8 cellular contexts compared by ENCODE assay signal in the genomic region with DNA sequence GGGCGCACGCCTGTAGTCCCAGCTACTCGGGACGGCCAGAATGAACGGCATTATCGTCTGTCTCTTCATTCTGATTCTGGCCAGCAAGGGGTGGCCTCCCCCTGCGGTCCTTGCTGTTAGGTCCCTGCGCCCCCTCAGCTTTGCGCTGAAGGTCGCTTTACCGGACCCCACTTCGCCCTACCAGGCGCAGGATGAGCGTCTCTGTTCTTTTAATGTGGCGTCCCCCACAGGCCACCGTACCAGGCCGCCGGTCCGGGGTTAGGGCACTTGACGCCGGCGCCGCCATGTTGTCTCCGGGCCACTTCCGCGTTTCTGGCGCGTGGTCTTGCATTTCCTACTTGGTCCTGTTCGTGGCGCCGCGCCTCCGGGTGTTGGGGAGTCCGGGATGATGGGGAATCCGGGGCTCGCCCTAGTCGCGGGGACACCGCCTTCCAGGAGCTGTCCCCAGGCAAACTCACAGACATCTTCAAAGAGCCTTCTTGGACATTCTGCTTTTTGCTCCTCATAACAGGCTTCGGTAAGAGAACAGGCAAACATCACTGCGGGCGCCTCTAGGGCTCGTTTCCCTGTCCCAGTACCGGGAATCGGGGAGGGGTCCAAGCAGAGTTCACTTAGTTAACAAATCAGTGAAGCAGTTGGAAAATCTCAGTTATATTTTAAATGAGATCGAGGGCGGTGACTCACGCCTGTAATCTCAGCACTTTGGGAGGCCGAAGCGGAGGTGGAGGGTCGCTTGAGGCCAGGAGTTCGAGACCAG. TPM values are rescaled to one million over a fixed set of nuclear protein-coding genes. Genes with fewer than 3 reads are reported as not detected.
DNase-seq lines count a peak whose midpoint lies in the region; ATAC-seq and TF ChIP-seq lines count a peak whose summit lies in the region.

No MANE protein-coding gene starts in this region.

- CTCF ChIA-PET in PC-9 (lab: Charles Lee), result no interaction called here

- H3K9me2 ChIP-seq in PC-9 (ENCODE audit: insufficient read depth), result no peaks in the 10 kb centered on the region

- H3K4me1 ChIP-seq in PC-9 (replicated peaks; ENCODE audit: insufficient read depth) (peaks cover 10% of the 10 kb centered on the region), esophagus muscularis mucosa (peaks cover 10 to 21% (median 18%) of the 10 kb centered on the region in 4 donors), muscle layer of duodenum (ENCODE audit: control insufficient read depth in 1 of 2, insufficient read depth in 2 of 2, low read length in 2 of 2) (peaks cover 0 to 12% of the 10 kb centered on the region in 2 donors)

- TF ChIP-seq POLR2A in esophagus muscularis mucosa (IDR thresholded peaks at IDR 0.05; ENCODE audit: low read depth), result no peak

- POLR2A ChIA-PET in PC-9 (lab: Charles Lee; ENCODE audit: unreplicated experiment), result interaction anchor here (0.5 to 0.6 kb wide), 2 partner anchors 79 to 254 kb away, joined by 3 to 7 read pairs; no protein-coding TSS in a partner anchor

- H4K20me1 ChIP-seq in PC-9 (ENCODE audit: insufficient read depth), result no peaks in the 10 kb centered on the region

- H2AFZ ChIP-seq in PC-9, result peak overlapping the region; percentile 99

- TF ChIP-seq CTCF in PC-9 (conservative IDR thresholded peaks at IDR 0.05), result peak; percentile 70; the same call in 1 of the 2 replicates
- TF ChIP-seq CTCF in esophagus muscularis mucosa (IDR thresholded peaks at IDR 0.05), result peak; percentile 76 to 85 (median 82)

- H3K27me3 ChIP-seq in PC-9 (ENCODE audit: insufficient read depth, low read depth) (no peaks in the 10 kb centered on the region), esophagus muscularis mucosa (no peaks in the 10 kb centered on the region), muscle layer of duodenum (ENCODE audit: low read depth, low read length) (no peaks in the 10 kb centered on the region)

- H3K4me2 ChIP-seq in PC-9, result peak overlapping the region; percentile 82

- no peaks in the 10 kb centered on the region for H3K79me2 ChIP-seq in PC-9 (ENCODE audit: low read depth)

- no peak for TF ChIP-seq EP300 in esophagus muscularis mucosa (IDR thresholded peaks at IDR 0.05)

- 2% methylated on average over 46 of the region's 52 CpGs for WGBS in esophagus muscularis mucosa

- ATAC-seq in GM21737 (IDR thresholded peaks at IDR 0.05; ENCODE audit: unreplicated experiment), result peak; percentile 88

- H3F3A ChIP-seq in PC-9 (ENCODE audit: insufficient read depth, low read depth), result peaks cover 17% of the 10 kb centered on the region

- intact Hi-C loops in PC-9 (cut with micrococcal nuclease; ENCODE audit: unreplicated experiment) (loop anchor here (1.0 to 10.0 kb wide), 3 partner anchors 173 to 495 kb away; partner anchors contain the start of gene ATP8B1), esophagus muscularis mucosa (cut with DNase I) (loop anchor here (10.0 kb wide), 2 partner anchors 255 to 495 kb away; no protein-coding TSS in a partner anchor)

- DNase-seq in DMS79 treated with DMSO at 0.1 percent for 48 hours (lab: John Stamatoyannopoulos, UW) (peak; percentile 89), KG1 (lab: John Stamatoyannopoulos, UW) (peak; percentile 80), PC-9 (peak; percentile 82 to 88), esophagus muscularis mucosa (ENCODE audit: extremely low spot score) (peak; percentile 99)
- peak; percentile 96 for DNase-seq in activated T-cell treated with anti-CD3 and anti-CD28 coated beads, Interleukin-2, amount 50 U/mL, for 48 hours
- DNase-seq in stimulated activated CD8-positive, alpha-beta memory T cell treated with anti-CD3 and anti-CD28 coated beads, Interleukin-7, amount 100 ng/mL, for 24 hours (ENCODE audit: low read depth), result peak; percentile 93

- no peaks in the 10 kb centered on the region for H3K9me3 ChIP-seq in PC-9 (ENCODE audit: insufficient read depth, low read depth)
- no peaks in the 10 kb centered on the region for H3K9me3 ChIP-seq in esophagus muscularis mucosa
- H3K9me3 ChIP-seq in muscle layer of duodenum (ENCODE audit: control insufficient read depth in 1 of 2, low read length in 2 of 2), result no peaks in the 10 kb centered on the region

- H3K27ac ChIP-seq in PC-9 (peak overlapping the region; percentile 57), esophagus muscularis mucosa (replicated peaks in 1 of 4) (peak overlapping the region; percentile 75 to 79 (median 77)), muscle layer of duodenum (ENCODE audit: low read length) (peak overlapping the region; percentile 82)

- H3K4me3 ChIP-seq in PC-9 (peak overlapping the region; percentile 60), esophagus muscularis mucosa (peak overlapping the region; percentile 65 to 85 (median 68)), muscle layer of duodenum (ENCODE audit: low read depth in 1 of 2, low read length in 2 of 2) (peak overlapping the region; percentile 72 to 85)

- TSS peak; percentile 81 for BruUV-seq in PC-9 (replicated peaks; lab: Mats Ljungman, UMichigan)

- no peaks in the 10 kb centered on the region for H3K36me3 ChIP-seq in PC-9 (ENCODE audit: low read depth)
- no peaks in the 10 kb centered on the region for H3K36me3 ChIP-seq in esophagus muscularis mucosa
- no peaks in the 10 kb centered on the region for H3K36me3 ChIP-seq in muscle layer of duodenum (ENCODE audit: control insufficient read depth in 1 of 2, insufficient read depth in 2 of 2, low read length in 2 of 2)

RNA-seq across cellular contexts. Expression of gene NARS1, which starts 8.5 kb away (rescaled TPM):
- total RNA-seq in PC-9 (2021) (101 and 104 TPM in 2 replicates), esophagus muscularis mucosa (100 to 1,000 TPM in 2 of 4 donors, 10 to 100 TPM in 2; 89.4 to 107 (median 98.5) TPM)

RNA-seq across cellular contexts. Expression of gene FECH, which starts 43.7 kb away (rescaled TPM):
- total RNA-seq in PC-9 (2021), result 75.7 and 83.4 TPM in 2 replicates
- total RNA-seq in esophagus muscularis mucosa, result 10 to 100 TPM; 24.1 to 37.2 (median 29.2) TPM

Comparison
In these comparisons a context has a peak if more than half of its experiments do, and no peak if none do; other contexts are left out.
1. Peak in every context shown above with its lines: DNase-seq, ATAC-seq, H3K4me3 ChIP-seq and H3K27ac ChIP-seq.